Comparison of ENCODE assay signal across 13 cellular contexts in genomic region chr4:79913581-79913980, GRCh38.
DNase-seq lines count a peak whose midpoint lies in the region; ATAC-seq, FAIRE-seq and TF ChIP-seq lines count a peak whose summit lies in the region.
"Had no signal": no experiment of that assay in that cellular context is flagged by ENCODE, and none has a peak within 500 bp of the region (broad histone marks: within the 10 kb centered on the region; RNA-seq: fewer than 3 reads in every experiment).

No MANE protein-coding gene starts in this region.

- CTCF ChIA-PET in IMR-90 (lab: Yijun Ruan, JAX) = no interaction called here

- H3K27me3 ChIP-seq in IMR-90 (ENCODE audit: control insufficient read depth, insufficient read depth, low read length) (no peaks in the 10 kb centered on the region), astrocyte (ENCODE audit: insufficient read depth, low read length) (no peaks in the 10 kb centered on the region), upper lobe of right lung (no peaks in the 10 kb centered on the region)
- H3K27me3 ChIP-seq: hepatocyte, transverse colon had no signal

- H3K4me2 ChIP-seq in IMR-90 (ENCODE audit: low read depth, low read length) (no peak overlapping the region), astrocyte (ENCODE audit: low read length) (no peak overlapping the region)
- H3K4me2 ChIP-seq: hepatocyte had no signal

- BruUV-seq in IMR-90 (replicated peaks; lab: Mats Ljungman, UMichigan) = no TSS peak

- no peak overlapping the region for H2BK15ac ChIP-seq in IMR-90 (ENCODE audit: low read depth, low read length)

- H3K27me3 Mint-ChIP-seq in astrocyte (ENCODE audit: low read depth, unreplicated experiment) = peaks cover 5% of the 10 kb centered on the region

- no peak for TF ChIP-seq POLR2A in IMR-90 (IDR thresholded peaks at IDR 0.05; ENCODE audit: low read depth, low read length)

- H2AK5ac ChIP-seq in IMR-90 (ENCODE audit: low read depth, low read length) = no peak overlapping the region

- ATAC-seq in IMR-90 (ENCODE audit: low read depth) = peak; percentile 90
- ATAC-seq in upper lobe of right lung = no peak
- ATAC-seq: right cardiac atrium had no signal

- H4K5ac ChIP-seq in IMR-90 (ENCODE audit: low read depth, low read length) = no peak overlapping the region

- no peak overlapping the region for H2BK5ac ChIP-seq in IMR-90 (ENCODE audit: low read depth, low read length, poor library complexity, severe bottlenecking)

- H3K4me3 ChIP-seq in IMR-90 (ENCODE audit: insufficient read depth, low read depth, low read length) (no peak overlapping the region), astrocyte (ENCODE audit: insufficient read depth, low read depth, low read length) (no peak overlapping the region), upper lobe of right lung (no peak overlapping the region)
- H3K4me3 ChIP-seq: hepatocyte, transverse colon had no signal

- peaks cover 3% of the 10 kb centered on the region for H3K4me1 Mint-ChIP-seq in astrocyte (ENCODE audit: low read depth, unreplicated experiment)

- H3K14ac ChIP-seq in IMR-90 (replicated peaks; ENCODE audit: low read depth, low read length) = no peak overlapping the region

- no peak overlapping the region for H2AK9ac ChIP-seq in IMR-90 (replicated peaks; ENCODE audit: low read depth, low read length, poor library complexity)

- H3K27ac ChIP-seq in IMR-90 (ENCODE audit: insufficient read depth, low read length) (no peak overlapping the region), astrocyte (ENCODE audit: low read depth, low read length) (no peak overlapping the region), upper lobe of right lung (no peak overlapping the region)
- H3K27ac ChIP-seq: hepatocyte, transverse colon had no signal

- H3K23ac ChIP-seq in IMR-90 (ENCODE audit: low read depth, low read length) = no peak overlapping the region

- no peak overlapping the region for H2BK120ac ChIP-seq in IMR-90 (ENCODE audit: low read depth, low read length)

- H4K91ac ChIP-seq in IMR-90 (ENCODE audit: insufficient read depth, low read depth, low read length) = no peak overlapping the region

- H3K36me3 Mint-ChIP-seq in astrocyte (ENCODE audit: low read depth, unreplicated experiment) = no peaks in the 10 kb centered on the region

- DNase-seq in EL (peak; percentile 58), IMR-90 (peak; percentile 83), astrocyte (ENCODE audit: low read depth) (peak; percentile 84), myocyte (ENCODE audit: low read depth) (peak; percentile 87), upper lobe of right lung (no peak), middle frontal gyrus (ENCODE audit: extremely low spot score, low spot score) (no peak), NCI-H69 (lab: John Stamatoyannopoulos, UW) (no peak), NCI-H1930 (lab: John Stamatoyannopoulos, UW) (no peak)
- DNase-seq: midbrain, right cardiac atrium, Right ventricle myocardium superior, transverse colon had no signal

- H3K79me1 ChIP-seq in IMR-90 (ENCODE audit: low read depth in 1 of 2, low read length in 2 of 2) = peaks cover 3 to 22% of the 10 kb centered on the region in 2 experiments; a peak in 2 of 4 replicates

- FAIRE-seq in astrocyte (lab: Jason Lieb, UNC) = no peak

- in situ Hi-C loops in IMR-90 (cut with MboI; ENCODE audit: low sequenced_read_pairs) = no loop called here

- H3K9ac ChIP-seq in IMR-90 (ENCODE audit: low read depth, low read length) = no peak overlapping the region
- H3K9ac ChIP-seq in astrocyte (ENCODE audit: low read length) = no peak overlapping the region

- no peak overlapping the region for H3K56ac ChIP-seq in IMR-90 (ENCODE audit: extremely low read depth, insufficient read depth, low read length)

- no peak overlapping the region for H3K4me3 Mint-ChIP-seq in astrocyte (ENCODE audit: unreplicated experiment)

- no peak for TF ChIP-seq CTCF in IMR-90 (conservative IDR thresholded peaks at IDR 0.05; ENCODE audit: low read depth, low read length)
- TF ChIP-seq CTCF in astrocyte (IDR thresholded peaks at IDR 0.05; ENCODE audit: insufficient read depth, low read depth, low read length) = no peak
- TF ChIP-seq CTCF in upper lobe of right lung (IDR thresholded peaks at IDR 0.05) = no peak

- no peak overlapping the region for H2BK20ac ChIP-seq in IMR-90 (ENCODE audit: low read depth, low read length)

- no peaks in the 10 kb centered on the region for H3K9me1 ChIP-seq in IMR-90 (ENCODE audit: insufficient read depth, low read length)

- H3K79me2 ChIP-seq in astrocyte (ENCODE audit: insufficient read depth, low read length) = no peaks in the 10 kb centered on the region
- H3K79me2 ChIP-seq: hepatocyte had no signal

- no peak overlapping the region for H3K27ac Mint-ChIP-seq in astrocyte (ENCODE audit: unreplicated experiment)

- dilution Hi-C loops in IMR-90 (cut with HindIII; ENCODE audit: low sequenced_read_pairs, unreplicated experiment) = no loop called here

- WGBS in IMR-90 (ENCODE audit: extremely low coverage in 2 of 2, insufficient read length in 1 of 2), 2 experiments = no CpG with 5 or more reads among the region's 1 CpG

- intact Hi-C loops in IMR-90 (cut with micrococcal nuclease) (loop anchor here (10.0 kb wide), 2 partner anchors 301 to 959 kb away; no protein-coding TSS in a partner anchor), upper lobe of right lung (cut with DNase I) (no loop called here)

- H4K8ac ChIP-seq in IMR-90 (ENCODE audit: low read depth in 2 of 2, low read length in 2 of 2) = no peak overlapping the region

- H2AFZ ChIP-seq in IMR-90 (replicated peaks; ENCODE audit: low read length, poor library complexity) = no peak overlapping the region
- H2AFZ ChIP-seq in astrocyte (ENCODE audit: low read depth, low read length) = no peak overlapping the region
- H2AFZ ChIP-seq: hepatocyte had no signal

- H3K4me1 ChIP-seq in IMR-90 (ENCODE audit: control insufficient read depth, insufficient read depth, low read length) (peaks cover 4% of the 10 kb centered on the region; the same call in 1 of the 2 replicates), astrocyte (ENCODE audit: insufficient read depth, low read length) (peaks cover 5% of the 10 kb centered on the region), upper lobe of right lung (no peaks in the 10 kb centered on the region)

- H3K36me3 ChIP-seq in IMR-90 (ENCODE audit: control insufficient read depth, insufficient read depth, low read length) (no peaks in the 10 kb centered on the region), astrocyte (ENCODE audit: insufficient read depth, low read length) (no peaks in the 10 kb centered on the region), upper lobe of right lung (no peaks in the 10 kb centered on the region)
- H3K36me3 ChIP-seq: transverse colon had no signal

- no peaks in the 10 kb centered on the region for H3K9me3 Mint-ChIP-seq in astrocyte (ENCODE audit: unreplicated experiment)

- no peak overlapping the region for H3K18ac ChIP-seq in IMR-90 (ENCODE audit: low read depth, low read length)

- POLR2A ChIA-PET in IMR-90 (lab: Charles Lee; ENCODE audit: unreplicated experiment) = no interaction called here

- H3K4ac ChIP-seq in IMR-90 (ENCODE audit: low read depth, low read length) = no peak overlapping the region

- H4K20me1 ChIP-seq in IMR-90 (ENCODE audit: insufficient read depth, low read length) (peaks cover 7% of the 10 kb centered on the region; the same call in 1 of the 2 replicates), astrocyte (ENCODE audit: insufficient read depth, low read length) (peaks cover 3% of the 10 kb centered on the region)

- no peak for TF ChIP-seq RAD21 in IMR-90 (IDR thresholded peaks at IDR 0.05; ENCODE audit: low read length)

- no peaks in the 10 kb centered on the region for H3K9me3 ChIP-seq in IMR-90 (ENCODE audit: control insufficient read depth, insufficient read depth, low read length)
- H3K9me3 ChIP-seq in astrocyte (ENCODE audit: insufficient read depth, low read depth, low read length) = no peaks in the 10 kb centered on the region
- H3K9me3 ChIP-seq in upper lobe of right lung = no peaks in the 10 kb centered on the region
- H3K9me3 ChIP-seq: transverse colon had no signal

TF ChIP-seq in IMR-90, 13 proteins besides CTCF, POLR2A, EP300 and RAD21:
- TF ChIP-seq FOS (IDR thresholded peaks at IDR 0.05; ENCODE audit: low read depth, low read length) (0 out of 2 replicates have a peak, but pooled peaks have one; percentile 10), CHD1 (IDR thresholded peaks at IDR 0.05; ENCODE audit: low read depth, low read length) (no peak)

Comparison
In these comparisons a context has a peak if more than half of its experiments do, and no peak if none do; other contexts are left out.
1. DNase-seq: peak in EL (single experiment), IMR-90 (single experiment), astrocyte (single experiment) and myocyte (single experiment); none in upper lobe of right lung (single experiment), middle frontal gyrus (single experiment), NCI-H69 (single experiment) and NCI-H1930 (0 of 2).